ENCODE assay signal across 15 cellular contexts in the genomic region with DNA sequence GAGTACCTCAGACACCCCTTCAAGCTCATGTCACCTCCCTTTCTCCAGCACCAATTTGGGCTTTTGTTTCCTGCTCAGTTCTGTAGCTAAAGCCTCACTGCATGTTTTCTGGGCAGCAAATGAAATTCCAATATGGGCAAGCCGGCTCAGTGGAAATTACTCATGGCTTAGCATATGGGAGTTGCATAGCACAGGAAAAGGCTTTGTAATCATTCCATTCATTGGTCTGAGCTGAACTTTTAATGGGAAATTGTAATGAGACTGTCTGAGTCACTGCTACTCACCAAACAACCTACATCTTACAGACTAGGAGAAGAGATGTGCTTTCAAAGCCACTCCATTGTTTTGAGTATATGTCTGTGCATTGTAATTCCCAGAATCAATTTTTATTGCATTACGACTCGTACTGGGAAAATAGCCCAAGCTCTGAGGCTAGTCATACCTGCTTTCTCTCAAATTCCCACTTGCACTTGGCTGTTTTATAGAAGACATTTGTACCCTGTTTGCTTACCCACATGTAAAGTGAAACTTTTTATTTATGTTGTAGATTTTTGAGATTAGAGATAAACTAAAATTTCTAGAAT.
A peak's percentile ranks its signal among the peaks of the same experiment; 100 is the strongest.
DNase-seq lines count a peak whose midpoint lies in the region; ATAC-seq and TF ChIP-seq lines count a peak whose summit lies in the region.
"Had no signal": no experiment of that assay in that cellular context is flagged by ENCODE, and none has a peak within 500 bp of the region (broad histone marks: within the 10 kb centered on the region; RNA-seq: fewer than 3 reads in every experiment).

No MANE protein-coding gene starts in this region.

- peaks cover 8% of the 10 kb centered on the region for H3K4me1 ChIP-seq in mammary epithelial cell (ENCODE audit: insufficient read depth, low read length)
- no peaks in the 10 kb centered on the region for H3K4me1 ChIP-seq in left lung
- H3K4me1 ChIP-seq: BLaER1, parathyroid adenoma had no signal

- CTCF ChIA-PET in mammary epithelial cell (lab: Charles Lee; ENCODE audit: low non-redundant PET), result no interaction called here

- TF ChIP-seq CTCF in AG09309 (IDR thresholded peaks at IDR 0.05; ENCODE audit: control insufficient read depth, insufficient read depth, low read depth, low read length, missing control alignments) (no peak), LNCaP clone FGC (IDR thresholded peaks at IDR 0.05; ENCODE audit: control insufficient read depth, extremely low read depth, insufficient read depth) (no peak), mammary epithelial cell (conservative IDR thresholded peaks at IDR 0.05 in 1 of 2, IDR thresholded peaks at IDR 0.05 in 1 of 2; ENCODE audit: extremely low read depth in 1 of 2, insufficient read depth in 1 of 2, low read depth in 1 of 2, low read length in 2 of 2) (no peak), left lung (IDR thresholded peaks at IDR 0.05) (no peak)

- no TSS peak for BruUV-seq in mammary epithelial cell (replicated peaks; lab: Mats Ljungman, UMichigan)

- WGBS in mammary epithelial cell (ENCODE audit: low coverage, missing lambda C conversion rate), result 6% methylated on average over 3 of the region's 3 CpGs

- DNase-seq in AG09309 (ENCODE audit: low read depth) (peak; percentile 47), LNCaP clone FGC (ENCODE audit: low read depth) (peak; percentile 75), mammary epithelial cell (peak; percentile 96), kidney glomerular epithelial cell (lab: John Stamatoyannopoulos, UW) (peak; percentile 3), left lung (no peak), NCI-H524 treated with DMSO at 0.1 percent for 48 hours (lab: John Stamatoyannopoulos, UW) (no peak), NCI-H2196 (lab: John Stamatoyannopoulos, UW; ENCODE audit: unreplicated experiment) (no peak)
- DNase-seq: activated CD4-positive, CD25-positive, alpha-beta regulatory T cell treated with anti-CD3 and anti-CD28 coated beads, Interleukin-2, amount 50 U/mL, for 72 hours; activated gamma-delta T cell; effector CD4-positive, alpha-beta T cell; RPMI8226 had no signal

- dilution Hi-C loops in mammary epithelial cell (cut with HindIII; ENCODE audit: low sequenced_read_pairs), result no loop called here

- intact Hi-C loops in mammary epithelial cell (cut with micrococcal nuclease), result loop anchor here (2.0 kb wide), 1 partner anchor 142 kb away; no protein-coding TSS in a partner anchor
- intact Hi-C loops in left lung (cut with DNase I), result no loop called here

- H2AFZ ChIP-seq in mammary epithelial cell (ENCODE audit: low read depth, low read length), result peak overlapping the region; percentile 43
- H2AFZ ChIP-seq: parathyroid adenoma had no signal

- no peaks in the 10 kb centered on the region for H4K20me1 ChIP-seq in mammary epithelial cell (ENCODE audit: insufficient read depth, low read length)
- H4K20me1 ChIP-seq: BLaER1 had no signal

- H3K4me2 ChIP-seq in mammary epithelial cell (ENCODE audit: insufficient read depth, low read depth, low read length), result peak overlapping the region; percentile 67
- H3K4me2 ChIP-seq: BLaER1 had no signal

- H3K27me3 ChIP-seq in mammary epithelial cell (ENCODE audit: insufficient read depth, low read length) (no peaks in the 10 kb centered on the region), left lung (no peaks in the 10 kb centered on the region)
- H3K27me3 ChIP-seq: BLaER1 had no signal

- H3K4me3 ChIP-seq in AG09309 (ENCODE audit: control insufficient read depth, low read depth, low read length) (no peak overlapping the region), LNCaP clone FGC (ENCODE audit: low read depth, low read length) (no peak overlapping the region), mammary epithelial cell (replicated peaks in 1 of 3; ENCODE audit: insufficient read depth in 1 of 3, low read depth in 2 of 3, low read length in 3 of 3) (no peak overlapping the region), left lung (no peak overlapping the region)
- H3K4me3 ChIP-seq: BLaER1, thoracic aorta had no signal

- H3K27ac ChIP-seq in mammary epithelial cell (ENCODE audit: insufficient read depth, low read depth, low read length) (peak overlapping the region; percentile 53), left lung (no peak overlapping the region)
- H3K27ac ChIP-seq: BLaER1, parathyroid adenoma, thoracic aorta had no signal

- in situ Hi-C loops in mammary epithelial cell (cut with MboI; ENCODE audit: low sequenced_read_pairs in 2 of 2), result no loop called here

- no peaks in the 10 kb centered on the region for H3K79me2 ChIP-seq in mammary epithelial cell (ENCODE audit: insufficient read depth, low read length)
- H3K79me2 ChIP-seq: parathyroid adenoma had no signal

- H3K36me3 ChIP-seq in mammary epithelial cell (ENCODE audit: insufficient read depth, low read length) (no peaks in the 10 kb centered on the region), left lung (no peaks in the 10 kb centered on the region)
- H3K36me3 ChIP-seq: BLaER1, thoracic aorta had no signal

- ATAC-seq in left lung (no peak), HG02938 (IDR thresholded peaks at IDR 0.05; ENCODE audit: unreplicated experiment) (no peak)

- no peak overlapping the region for H3K9ac ChIP-seq in mammary epithelial cell (ENCODE audit: insufficient read depth, low read length)
- H3K9ac ChIP-seq: BLaER1, parathyroid adenoma had no signal

- H3K9me3 ChIP-seq in mammary epithelial cell (replicated peaks; ENCODE audit: insufficient read depth, low read length) (no peaks in the 10 kb centered on the region), left lung (no peaks in the 10 kb centered on the region)
- H3K9me3 ChIP-seq: BLaER1, thoracic aorta had no signal

Comparison
In these comparisons a context has a peak if more than half of its experiments do, and no peak if none do; other contexts are left out.
1. DNase-seq: peak in AG09309 (single experiment), LNCaP clone FGC (single experiment), mammary epithelial cell (single experiment) and kidney glomerular epithelial cell (single experiment); none in left lung (0 of 2), NCI-H524 treated with DMSO at 0.1 percent for 48 hours (single experiment) and NCI-H2196 (single experiment).